20 cellular contexts compared by ENCODE assay signal in genomic region chr14:22812744-22813143, GRCh38. TPM values are rescaled to one million over a fixed set of nuclear protein-coding genes. Genes with fewer than 3 reads are reported as not detected.
DNase-seq lines count a peak whose midpoint lies in the region; ATAC-seq, FAIRE-seq and TF ChIP-seq lines count a peak whose summit lies in the region.
"Had no signal": no experiment of that assay in that cellular context is flagged by ENCODE, and none has a peak within 500 bp of the region (broad histone marks: within the 10 kb centered on the region; RNA-seq: fewer than 3 reads in every experiment).

No MANE protein-coding gene starts in this region.

- in situ Hi-C loops in GM12878 (cut with MboI) = no loop called here

- SMC1A ChIA-PET in GM12878 (lab: Charles Lee; ENCODE audit: uncharacterized antibody, unreplicated experiment) = interaction anchor here (0.6 to 16.0 kb wide), 12 partner anchors 10 to 243 kb away, joined by 3 to 395 read pairs (median 5); partner anchors contain the start of genes LRP10, MRPL52 and OXA1L

- peaks cover 0 to 2% (median 0%) of the 10 kb centered on the region in 7 donors for H3K9me3 Mint-ChIP-seq in CD14-positive monocyte
- H3K9me3 Mint-ChIP-seq in natural killer cell = no peaks in the 10 kb centered on the region
- H3K9me3 Mint-ChIP-seq: activated CD4-positive, alpha-beta T cell treated with anti-CD3 and anti-CD28 coated beads, Interleukin-2, amount 10 ng/mL, durations not matched to agents 24 days and 14 days; CD8-positive, alpha-beta T cell had no signal

- ATAC-seq in GM12878 (0 out of 3 replicates have a peak, but pooled peaks have one; percentile 4), lower lobe of right lung (no peak), natural killer cell (no peak)
- ATAC-seq: CD8-positive, alpha-beta T cell; K562; mucosa of descending colon had no signal

- no peak for TF ChIP-seq RAD21 in GM12878 (IDR thresholded peaks at IDR 0.05; ENCODE audit: insufficient read depth, low read depth, low read length)

- no peak for FAIRE-seq in GM12878 (lab: Jason Lieb, UNC)
- FAIRE-seq: bronchial epithelial cell, K562 had no signal

- H3K9me3 ChIP-seq in GM12878 (replicated peaks; ENCODE audit: control insufficient read depth, insufficient read depth, low read length) (no peaks in the 10 kb centered on the region), lower lobe of right lung (no peaks in the 10 kb centered on the region)
- H3K9me3 ChIP-seq: adrenal gland, mucosa of descending colon had no signal

- peak overlapping the region; percentile 83 to 99 (median 96) for H3K27ac Mint-ChIP-seq in CD14-positive monocyte
- H3K27ac Mint-ChIP-seq in natural killer cell = no peak overlapping the region
- H3K27ac Mint-ChIP-seq: activated CD4-positive, alpha-beta T cell treated with anti-CD3 and anti-CD28 coated beads, Interleukin-2, amount 10 ng/mL, durations not matched to agents 24 days and 14 days; CD8-positive, alpha-beta T cell had no signal

- H3K36me3 Mint-ChIP-seq in CD14-positive monocyte (peaks cover 28 to 44% of the 10 kb centered on the region in 2 donors), natural killer cell (no peaks in the 10 kb centered on the region)
- H3K36me3 Mint-ChIP-seq: CD8-positive, alpha-beta T cell had no signal

- intact Hi-C loops in CD14-positive monocyte (cut with micrococcal nuclease) (loop anchor here in 1 of 2 donors (10.0 kb wide), 1 partner anchor 48 kb away; the partner anchor contains the start of gene OXA1L), GM12878 (cut with micrococcal nuclease; ENCODE audit: unreplicated experiment) (no loop called here), lower lobe of right lung (cut with DNase I) (no loop called here), head of caudate nucleus (cut with DNase I) (no loop called here), natural killer cell (cut with micrococcal nuclease) (no loop called here)

- no peak for TF ChIP-seq POLR2A in GM12878 (IDR thresholded peaks at IDR 0.05; ENCODE audit: low read depth, low read length)

- TF ChIP-seq EP300 in GM12878 (IDR thresholded peaks at IDR 0.05; ENCODE audit: borderline replicate concordance in 1 of 2, control insufficient read depth in 1 of 2, low read depth in 2 of 2, low read length in 2 of 2) = no peak

- no peaks in the 10 kb centered on the region for H4K20me1 ChIP-seq in GM12878 (ENCODE audit: control insufficient read depth, insufficient read depth)

- H3K27me3 ChIP-seq in GM12878 (replicated peaks in 1 of 2; ENCODE audit: control insufficient read depth in 2 of 2, insufficient read depth in 2 of 2, low read length in 1 of 2) (no peaks in the 10 kb centered on the region), lower lobe of right lung (ENCODE audit: low read depth) (no peaks in the 10 kb centered on the region)
- H3K27me3 ChIP-seq: adrenal gland had no signal

- RAD21 ChIA-PET in GM12878 (lab: Charles Lee; ENCODE audit: unreplicated experiment) = interaction anchor here (0.9 to 14.2 kb wide), 11 partner anchors 9 to 321 kb away, joined by 3 to 219 read pairs (median 5); partner anchors contain the start of gene OXA1L

- H3K4me1 ChIP-seq in GM12878 (ENCODE audit: control insufficient read depth, insufficient read depth, low read length) = peaks cover 26% of the 10 kb centered on the region
- H3K4me1 ChIP-seq in lower lobe of right lung = peaks cover 20% of the 10 kb centered on the region
- H3K4me1 ChIP-seq: adrenal gland had no signal

- H3K4me3 Mint-ChIP-seq in CD14-positive monocyte = peak overlapping the region; percentile 87 to 99
- H3K4me3 Mint-ChIP-seq in natural killer cell = no peak overlapping the region
- H3K4me3 Mint-ChIP-seq: activated CD4-positive, alpha-beta T cell treated with anti-CD3 and anti-CD28 coated beads, Interleukin-2, amount 10 ng/mL, durations not matched to agents 24 days and 14 days; CD8-positive, alpha-beta T cell had no signal

- H3K79me2 ChIP-seq in GM12878 (ENCODE audit: control insufficient read depth, insufficient read depth, low read length) = peaks cover 50% of the 10 kb centered on the region

- peak overlapping the region; percentile 60 for H3K9ac ChIP-seq in GM12878 (ENCODE audit: control insufficient read depth, insufficient read depth, low read length)

- H3K27ac ChIP-seq in GM12878 (ENCODE audit: control insufficient read depth, insufficient read depth) (peak overlapping the region; percentile 61), lower lobe of right lung (no peak overlapping the region)
- H3K27ac ChIP-seq: adrenal gland, epithelial cell of prostate had no signal

- CTCF ChIA-PET in GM12878 (lab: Yijun Ruan, JAX) = interaction anchor here (0.6 to 15.1 kb wide), 14 partner anchors 10 to 247 kb away, joined by 3 to 324 read pairs (median 7); no protein-coding TSS in a partner anchor

- no peaks in the 10 kb centered on the region for H3K36me3 ChIP-seq in GM12878 (ENCODE audit: control insufficient read depth in 2 of 2, insufficient read depth in 2 of 2, low read length in 1 of 2)
- H3K36me3 ChIP-seq in lower lobe of right lung = no peaks in the 10 kb centered on the region
- H3K36me3 ChIP-seq: adrenal gland had no signal

- H3K4me1 Mint-ChIP-seq in CD14-positive monocyte = peaks cover 84% of the 10 kb centered on the region
- no peaks in the 10 kb centered on the region for H3K4me1 Mint-ChIP-seq in natural killer cell

- TF ChIP-seq CTCF in CD14-positive monocyte (IDR thresholded peaks at IDR 0.05) (no peak), GM20000 (IDR thresholded peaks at IDR 0.05; ENCODE audit: extremely low read depth, missing control alignments) (peak; percentile 18), GM12878 (IDR thresholded peaks at IDR 0.05 in 2 of 3, conservative IDR thresholded peaks at IDR 0.05 in 1 of 3; ENCODE audit: control insufficient read depth in 2 of 3, extremely low read depth in 1 of 3, insufficient read depth in 1 of 3, low read depth in 3 of 3, low read length in 3 of 3) (peak in 2 of 3 experiments; percentile 15 to 45; a peak in 2 of 6 replicates), lower lobe of right lung (IDR thresholded peaks at IDR 0.05) (no peak), natural killer cell (IDR thresholded peaks at IDR 0.05) (no peak)

- no peak for DNase-seq in CD14-positive monocyte (ENCODE audit: low spot score)
- no peak for DNase-seq in GM20000 (ENCODE audit: low spot score)
- DNase-seq in GM12878 (ENCODE audit: low read depth, low spot score) = no peak
- DNase-seq in lower lobe of right lung = no peak
- no peak for DNase-seq in head of caudate nucleus
- no peak for DNase-seq in activated effector memory CD4-positive, alpha-beta T cell treated with Interleukin-2 at 50 U/mL for 16 hours
- no peak for DNase-seq in NCI-H146 (lab: John Stamatoyannopoulos, UW)
- no peak for DNase-seq in natural killer cell
- DNase-seq: activated CD4-positive, alpha-beta T cell treated with anti-CD3 and anti-CD28 coated beads, Interleukin-2, amount 10 ng/mL, durations not matched to agents 24 days and 14 days; activated gamma-delta T cell; adrenal gland; CD8-positive, alpha-beta T cell; foreskin melanocyte; HCEC 1CT; mucosa of descending colon; NCI-H1694 treated with DMSO at 0.1 percent for 48 hours; stimulated activated CD4-positive, alpha-beta T cell treated with anti-CD3 and anti-CD28 coated beads, Interleukin-12 subunit alpha, Interleukin-12 subunit beta, amount 100 ng/mL, for 4 hours had no signal

- H3K4me3 ChIP-seq in GM12878 (peak overlapping the region; percentile 61), lower lobe of right lung (peak overlapping the region; percentile 50)
- H3K4me3 ChIP-seq: adrenal gland, K562, mucosa of descending colon had no signal

- no peak overlapping the region for H2AFZ ChIP-seq in GM12878 (ENCODE audit: control insufficient read depth, low read depth, low read length)

- peak overlapping the region; percentile 86 for H3K4me2 ChIP-seq in GM12878 (ENCODE audit: control insufficient read depth, insufficient read depth)

- WGBS in GM12878 (ENCODE audit: insufficient coverage, insufficient replicate concordance, low lambda C conversion rate, missing lambda C conversion rate) = 90% methylated on average over 4 of the region's 4 CpGs

- POLR2A ChIA-PET in GM12878 (lab: Charles Lee) = interaction anchor here (0.6 to 17.5 kb wide), 6 partner anchors 10 to 333 kb away, joined by 3 to 245 read pairs (median 4); partner anchors contain the start of gene OXA1L

- H3K27me3 Mint-ChIP-seq in CD14-positive monocyte (ENCODE audit: low read depth in 3 of 3) = peaks cover 0 to 3% (median 3%) of the 10 kb centered on the region in 3 donors
- H3K27me3 Mint-ChIP-seq in natural killer cell (ENCODE audit: low read depth in 2 of 2) = peaks cover 8% of the 10 kb centered on the region in 2 donors

- BruUV-seq in GM12878 (replicated peaks; lab: Mats Ljungman, UMichigan) = no TSS peak

RNA-seq across cellular contexts. Expression of gene SLC7A7, which starts 2.5 kb away (rescaled TPM):
- 100 to 1,000 TPM; 262 to 371 TPM for polyA plus RNA-seq in CD14-positive monocyte
- 64.8 and 70.2 TPM in 2 replicates for total RNA-seq in GM12878 (2013; cell fraction: nucleolus; rRNA removed)
- total RNA-seq in GM12878 (2014; rRNA removed) = 55.6 and 58.5 TPM in 2 replicates
- 38.5 and 39.7 TPM in 2 replicates for total RNA-seq in GM12878 (2014; rRNA removed; fragmentation: Illumina TruSeq; extraction: Trizol)
- total RNA-seq in GM12878 (2021) = 44.7 and 50.8 TPM in 2 replicates
- polyA plus RNA-seq in GM12878 (2011; ENCODE audit: low read depth) = 31.6 TPM
- 58.6 and 79.2 TPM in 2 replicates for polyA plus RNA-seq in GM12878 (2011; rRNA removed)
- 81.8 and 100 TPM in 2 replicates for polyA plus RNA-seq in GM12878 (2011; cell fraction: cytosol; rRNA removed)
- 56.1 and 60.0 TPM in 2 replicates for polyA plus RNA-seq in GM12878 (2011; cell fraction: nucleus; rRNA removed)
- polyA plus RNA-seq in GM12878 (2012) = 29.4 and 38.4 TPM in 2 replicates
- polyA plus RNA-seq in GM12878 (2014; fragmentation: Illumina TruSeq; extraction: Trizol) = 64.3 and 65.1 TPM in 2 replicates
- 10 to 100 TPM; 48.1 to 72.7 TPM for polyA plus RNA-seq in GM12878 (2014; fragmentation: Nextera tagmentation; extraction: Ambion mirVana)
- 53.5 and 60.2 TPM in 2 replicates for polyA plus RNA-seq in GM12878 (2014; rRNA removed)
- polyA plus RNA-seq in GM12878 (2016; fragmentation: Nextera tagmentation; extraction: Ambion mirVana) = 10 to 100 TPM; 27.8 to 31.1 TPM
- polyA minus RNA-seq in GM12878 (2011; rRNA and poly(A)+ RNA removed) = 85.9 and 88.4 TPM in 2 replicates
- polyA minus RNA-seq in GM12878 (2011; cell fraction: cytosol; rRNA and poly(A)+ RNA removed) = 18.2 and 18.3 TPM in 2 replicates
- 15.2 and 20.2 TPM in 2 replicates for polyA minus RNA-seq in GM12878 (2011; cell fraction: nucleus; rRNA and poly(A)+ RNA removed)
- 157 TPM for total RNA-seq in lower lobe of right lung
- 10 to 100 TPM in 1 of 3 donors, 1 to 10 TPM in 2; 4.3 to 16.8 (median 9.6) TPM for total RNA-seq in natural killer cell
- total RNA-seq: activated CD4-positive, alpha-beta T cell treated with anti-CD3 and anti-CD28 coated beads, Interleukin-2, amount 10 ng/mL, durations not matched to agents 24 days and 14 days had no signal

RNA-seq across cellular contexts. Expression of gene MRPL52, which starts 16.9 kb away (rescaled TPM):
- polyA plus RNA-seq in CD14-positive monocyte (100 to 1,000 TPM; 130 to 164 TPM), GM12878 (2011; rRNA removed) (62.7 and 86.1 TPM in 2 replicates), GM12878 (2014; fragmentation: Illumina TruSeq; extraction: Trizol) (43.2 and 67.3 TPM in 2 replicates), GM12878 (2014; fragmentation: Nextera tagmentation; extraction: Ambion mirVana) (100 to 1,000 TPM in 1 of 2 experiments, 10 to 100 TPM in 1; 51.7 to 142 TPM), GM12878 (2014; rRNA removed) (172 and 212 TPM in 2 replicates), GM12878 (2016; fragmentation: Nextera tagmentation; extraction: Ambion mirVana) (100 to 1,000 TPM; 530 to 541 TPM)
- total RNA-seq in GM12878 (2013; cell fraction: nucleolus; rRNA removed) = 21.8 and 22.3 TPM in 2 replicates
- total RNA-seq in GM12878 (2014; rRNA removed) (102 and 143 TPM in 2 replicates), GM12878 (2014; rRNA removed; fragmentation: Illumina TruSeq; extraction: Trizol) (110 and 135 TPM in 2 replicates), GM12878 (2021) (193 and 208 TPM in 2 replicates), lower lobe of right lung (65.2 TPM), natural killer cell (10 to 100 TPM; 40.5 to 42.0 (median 41.6) TPM)
- polyA plus RNA-seq in GM12878 (2011; ENCODE audit: low read depth) = 136 TPM
- 51.4 and 58.7 TPM in 2 replicates for polyA plus RNA-seq in GM12878 (2011; cell fraction: cytosol; rRNA removed)
- polyA plus RNA-seq in GM12878 (2011; cell fraction: nucleus; rRNA removed) = 32.4 and 47.1 TPM in 2 replicates
- 113 and 144 TPM in 2 replicates for polyA plus RNA-seq in GM12878 (2012)
- 9.3 and 15.1 TPM in 2 replicates for polyA minus RNA-seq in GM12878 (2011; rRNA and poly(A)+ RNA removed)
- 12.3 and 22.1 TPM in 2 replicates for polyA minus RNA-seq in GM12878 (2011; cell fraction: cytosol; rRNA and poly(A)+ RNA removed)
- polyA minus RNA-seq in GM12878 (2011; cell fraction: nucleus; rRNA and poly(A)+ RNA removed) = 7.9 and 18.8 TPM in 2 replicates

RNA-seq across cellular contexts. Expression of gene MMP14, which starts 23.6 kb away (rescaled TPM):
- under 1 TPM; 0.14 to 0.44 TPM for polyA plus RNA-seq in CD14-positive monocyte
- total RNA-seq in GM12878 (2013; cell fraction: nucleolus; rRNA removed) = 3.2 and 5.0 TPM in 2 replicates
- 0.38 and 0.85 TPM in 2 replicates for total RNA-seq in GM12878 (2014; rRNA removed)
- 0.28 and 0.31 TPM in 2 replicates for total RNA-seq in GM12878 (2014; rRNA removed; fragmentation: Illumina TruSeq; extraction: Trizol)
- 1.1 and 1.8 TPM in 2 replicates for total RNA-seq in GM12878 (2021)
- 1.2 TPM for polyA plus RNA-seq in GM12878 (2011; ENCODE audit: low read depth)
- 0.65 and 0.91 TPM in 2 replicates for polyA plus RNA-seq in GM12878 (2011; rRNA removed)
- polyA plus RNA-seq in GM12878 (2011; cell fraction: cytosol; rRNA removed) = 1.8 and 2.0 TPM in 2 replicates
- polyA plus RNA-seq in GM12878 (2011; cell fraction: nucleus; rRNA removed) = 7.5 and 8.2 TPM in 2 replicates
- polyA plus RNA-seq in GM12878 (2012) = 0.46 and 0.59 TPM in 2 replicates
- polyA plus RNA-seq in GM12878 (2014; fragmentation: Illumina TruSeq; extraction: Trizol) = 0.27 and 0.56 TPM in 2 replicates
- polyA plus RNA-seq in GM12878 (2014; fragmentation: Nextera tagmentation; extraction: Ambion mirVana) = not detected
- 1.8 and 1.9 TPM in 2 replicates for polyA plus RNA-seq in GM12878 (2014; rRNA removed)
- polyA plus RNA-seq in GM12878 (2016; fragmentation: Nextera tagmentation; extraction: Ambion mirVana) = under 1 TPM; 0.32 to 0.42 TPM
- polyA minus RNA-seq in GM12878 (2011; rRNA and poly(A)+ RNA removed) = 0.15 and 0.26 TPM in 2 replicates
- not detected in 2 replicates for polyA minus RNA-seq in GM12878 (2011; cell fraction: cytosol; rRNA and poly(A)+ RNA removed)
- 0.57 and 1.1 TPM in 2 replicates for polyA minus RNA-seq in GM12878 (2011; cell fraction: nucleus; rRNA and poly(A)+ RNA removed)
- 124 TPM for total RNA-seq in lower lobe of right lung
- 1 to 10 TPM; 1.2 to 1.7 (median 1.4) TPM for total RNA-seq in natural killer cell

RNA-seq across cellular contexts. Expression of gene OXA1L, which starts 46.3 kb away (rescaled TPM):
- 10 to 100 TPM; 61.2 to 86.9 TPM for polyA plus RNA-seq in CD14-positive monocyte
- 115 and 118 TPM in 2 replicates for total RNA-seq in GM12878 (2013; cell fraction: nucleolus; rRNA removed)
- total RNA-seq in GM12878 (2014; rRNA removed) = 289 and 292 TPM in 2 replicates
- 115 and 126 TPM in 2 replicates for total RNA-seq in GM12878 (2014; rRNA removed; fragmentation: Illumina TruSeq; extraction: Trizol)
- total RNA-seq in GM12878 (2021) = 156 and 166 TPM in 2 replicates
- polyA plus RNA-seq in GM12878 (2011; ENCODE audit: low read depth) = 174 TPM
- 197 and 256 TPM in 2 replicates for polyA plus RNA-seq in GM12878 (2011; rRNA removed)
- polyA plus RNA-seq in GM12878 (2011; cell fraction: cytosol; rRNA removed) = 283 and 304 TPM in 2 replicates
- polyA plus RNA-seq in GM12878 (2011; cell fraction: nucleus; rRNA removed) = 405 and 422 TPM in 2 replicates
- polyA plus RNA-seq in GM12878 (2012) = 186 and 187 TPM in 2 replicates
- 214 and 224 TPM in 2 replicates for polyA plus RNA-seq in GM12878 (2014; fragmentation: Illumina TruSeq; extraction: Trizol)
- 100 to 1,000 TPM; 110 to 116 TPM for polyA plus RNA-seq in GM12878 (2014; fragmentation: Nextera tagmentation; extraction: Ambion mirVana)
- polyA plus RNA-seq in GM12878 (2014; rRNA removed) = 264 and 284 TPM in 2 replicates
- 100 to 1,000 TPM; 105 to 115 TPM for polyA plus RNA-seq in GM12878 (2016; fragmentation: Nextera tagmentation; extraction: Ambion mirVana)
- polyA minus RNA-seq in GM12878 (2011; rRNA and poly(A)+ RNA removed) = 190 and 233 TPM in 2 replicates
- 56.3 and 63.2 TPM in 2 replicates for polyA minus RNA-seq in GM12878 (2011; cell fraction: cytosol; rRNA and poly(A)+ RNA removed)
- polyA minus RNA-seq in GM12878 (2011; cell fraction: nucleus; rRNA and poly(A)+ RNA removed) = 118 and 176 TPM in 2 replicates
- total RNA-seq in lower lobe of right lung = 115 TPM
- total RNA-seq in natural killer cell = 100 to 1,000 TPM; 121 to 143 (median 125) TPM

RNA-seq across cellular contexts. Expression of gene LRP10, which starts 58.8 kb away (rescaled TPM):
- 10 to 100 TPM; 39.0 to 51.5 TPM for polyA plus RNA-seq in CD14-positive monocyte
- 43.0 and 46.7 TPM in 2 replicates for total RNA-seq in GM12878 (2013; cell fraction: nucleolus; rRNA removed)
- 16.7 and 17.8 TPM in 2 replicates for total RNA-seq in GM12878 (2014; rRNA removed)
- total RNA-seq in GM12878 (2014; rRNA removed; fragmentation: Illumina TruSeq; extraction: Trizol) = 10.5 and 13.5 TPM in 2 replicates
- 51.5 and 56.9 TPM in 2 replicates for total RNA-seq in GM12878 (2021)
- polyA plus RNA-seq in GM12878 (2011; ENCODE audit: low read depth) = 23.9 TPM
- polyA plus RNA-seq in GM12878 (2011; rRNA removed) = 7.9 and 20.4 TPM in 2 replicates
- 30.1 and 31.1 TPM in 2 replicates for polyA plus RNA-seq in GM12878 (2011; cell fraction: cytosol; rRNA removed)
- polyA plus RNA-seq in GM12878 (2011; cell fraction: nucleus; rRNA removed) = 57.3 and 57.9 TPM in 2 replicates
- 47.1 and 60.2 TPM in 2 replicates for polyA plus RNA-seq in GM12878 (2012)
- 8.3 and 24.5 TPM in 2 replicates for polyA plus RNA-seq in GM12878 (2014; fragmentation: Illumina TruSeq; extraction: Trizol)
- polyA plus RNA-seq in GM12878 (2014; fragmentation: Nextera tagmentation; extraction: Ambion mirVana) = 1 to 10 TPM; 3.0 TPM
- polyA plus RNA-seq in GM12878 (2014; rRNA removed) = 21.4 and 23.0 TPM in 2 replicates
- polyA plus RNA-seq in GM12878 (2016; fragmentation: Nextera tagmentation; extraction: Ambion mirVana) = 10 to 100 TPM; 43.8 to 53.7 TPM
- 43.4 and 68.8 TPM in 2 replicates for polyA minus RNA-seq in GM12878 (2011; rRNA and poly(A)+ RNA removed)
- polyA minus RNA-seq in GM12878 (2011; cell fraction: cytosol; rRNA and poly(A)+ RNA removed) = 30.1 and 34.1 TPM in 2 replicates
- polyA minus RNA-seq in GM12878 (2011; cell fraction: nucleus; rRNA and poly(A)+ RNA removed) = 24.3 and 36.3 TPM in 2 replicates
- 134 TPM for total RNA-seq in lower lobe of right lung
- total RNA-seq in natural killer cell = 100 to 1,000 TPM in 2 of 3 donors, 10 to 100 TPM in 1; 97.8 to 118 (median 102) TPM

Comparison
In these comparisons a context has a peak if more than half of its experiments do, and no peak if none do; other contexts are left out.
1. H3K27ac Mint-ChIP-seq: peak in CD14-positive monocyte (7 of 7); none in natural killer cell (0 of 2).
2. CTCF ChIP-seq: peak in GM20000 (single experiment) and GM12878 (2 of 3); none in CD14-positive monocyte (single experiment), lower lobe of right lung (single experiment) and natural killer cell (single experiment).
3. RNA of gene MMP14, which starts 23.6 kb away (total RNA-seq): 124 TPM in lower lobe of right lung (single experiment); 1.2 to 1.7 TPM in natural killer cell and 0.28 to 5.0 TPM in GM12878; every median in the first group is over 10 times any median in the second.